Comparison of ENCODE assay signal across 1 cellular context in the genomic region with DNA sequence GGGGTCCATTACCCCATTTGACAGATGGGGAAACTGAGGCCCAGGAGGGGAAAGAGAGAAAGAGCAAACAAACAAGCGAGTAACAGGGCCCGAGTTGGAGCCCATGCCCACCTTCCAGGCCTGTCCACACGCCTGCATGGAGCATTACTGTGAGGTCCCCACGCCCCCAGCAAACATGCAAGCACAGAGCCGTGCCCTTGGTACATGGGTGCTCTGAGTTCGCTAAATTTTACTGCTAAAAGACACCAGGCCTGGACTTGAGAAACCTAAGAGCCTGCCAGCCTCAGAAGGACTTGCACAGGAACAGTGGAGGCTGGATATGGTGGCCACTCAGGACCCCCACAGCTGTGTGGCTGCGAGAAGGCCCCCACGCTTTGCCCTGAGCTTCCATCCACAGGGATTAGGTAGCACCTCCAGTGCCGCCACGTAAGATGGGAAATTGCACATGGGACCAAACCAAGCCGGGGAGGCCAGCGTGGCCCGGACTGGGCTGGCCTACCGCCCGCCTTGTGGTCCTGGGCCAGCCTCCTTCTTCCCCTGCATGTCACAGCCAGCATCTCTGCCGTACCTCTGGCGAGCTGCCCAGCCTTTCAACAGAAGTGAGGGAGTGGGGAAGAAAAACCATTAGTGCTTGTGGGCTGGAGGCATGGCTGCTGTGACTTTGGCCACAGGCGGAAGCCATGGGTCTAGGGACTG.
TF ChIP-seq lines count a peak whose summit lies in the region.

No MANE protein-coding gene starts in this region.

TF ChIP-seq in K562, 482 proteins besides CTCF, POLR2A, EP300 and RAD21 (continued from another document):
- no peak for TF ChIP-seq NFYB (IDR thresholded peaks at IDR 0.05; ENCODE audit: extremely low read depth, insufficient read length)
TF ChIP-seq in K562: peak in this region for 4.
